ENCODE assay signal across 26 cellular contexts in the genomic region with DNA sequence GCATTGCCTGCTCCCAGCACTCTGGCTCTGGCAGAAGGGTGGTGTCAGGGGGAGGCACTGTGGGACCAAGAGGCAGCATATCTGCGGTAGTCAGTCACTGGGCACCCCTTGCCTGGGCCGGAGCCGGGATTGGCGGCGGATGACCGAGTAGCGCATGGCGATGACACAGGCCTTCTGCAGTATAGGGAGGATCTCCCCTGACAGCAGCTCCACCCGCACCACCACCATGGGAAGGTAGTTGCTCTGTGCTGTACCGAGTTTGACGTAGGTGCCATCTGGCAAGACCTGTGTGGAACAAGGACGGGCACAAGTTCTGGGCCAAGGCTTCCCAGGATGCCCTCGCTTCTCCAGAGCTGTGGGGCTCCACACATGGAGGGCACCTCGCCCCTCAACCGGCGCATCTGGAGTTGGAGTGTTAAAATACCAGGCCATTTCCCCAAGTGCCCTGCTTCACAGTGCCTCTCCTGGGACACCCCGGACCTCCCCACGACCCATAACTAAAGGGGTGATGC. TPM values are rescaled to one million over a fixed set of nuclear protein-coding genes. Genes with fewer than 3 reads are reported as not detected.
"Had no signal": no experiment of that assay in that cellular context is flagged by ENCODE, and none has a peak within 500 bp of the region (broad histone marks: within the 10 kb centered on the region; RNA-seq: fewer than 3 reads in every experiment).

No MANE protein-coding gene starts in this region.

- H3K9me3 Mint-ChIP-seq: activated CD4-positive, alpha-beta memory T cell treated with anti-CD3 and anti-CD28 coated beads for 36 hours; activated naive CD8-positive, alpha-beta T cell treated with anti-CD3 and anti-CD28 coated beads for 36 hours; effector memory CD8-positive, alpha-beta T cell; naive thymus-derived CD8-positive, alpha-beta T cell; stimulated activated naive CD8-positive, alpha-beta T cell treated with anti-CD3 and anti-CD28 coated beads, Interleukin-15, Interleukin-2, amounts not matched to agents 100 ng/mL and 50 ng/mL, for 24 hours had no signal

- H3K27ac Mint-ChIP-seq: activated CD4-positive, alpha-beta memory T cell treated with anti-CD3 and anti-CD28 coated beads for 36 hours; activated naive CD8-positive, alpha-beta T cell treated with anti-CD3 and anti-CD28 coated beads for 36 hours; effector memory CD8-positive, alpha-beta T cell; naive thymus-derived CD8-positive, alpha-beta T cell; stimulated activated naive CD8-positive, alpha-beta T cell treated with anti-CD3 and anti-CD28 coated beads, Interleukin-15, Interleukin-2, amounts not matched to agents 100 ng/mL and 50 ng/mL, for 24 hours had no signal

- H3K27me3 Mint-ChIP-seq: activated CD4-positive, alpha-beta memory T cell treated with anti-CD3 and anti-CD28 coated beads for 36 hours; activated naive CD8-positive, alpha-beta T cell treated with anti-CD3 and anti-CD28 coated beads for 36 hours; effector memory CD8-positive, alpha-beta T cell; stimulated activated naive CD8-positive, alpha-beta T cell treated with anti-CD3 and anti-CD28 coated beads, Interleukin-15, Interleukin-2, amounts not matched to agents 100 ng/mL and 50 ng/mL, for 24 hours had no signal

- H3K36me3 ChIP-seq: neutrophil, pancreas, upper lobe of right lung had no signal

- H3K4me3 Mint-ChIP-seq: activated CD4-positive, alpha-beta memory T cell treated with anti-CD3 and anti-CD28 coated beads for 36 hours; activated naive CD8-positive, alpha-beta T cell treated with anti-CD3 and anti-CD28 coated beads for 36 hours; effector memory CD8-positive, alpha-beta T cell; naive thymus-derived CD8-positive, alpha-beta T cell; stimulated activated naive CD8-positive, alpha-beta T cell treated with anti-CD3 and anti-CD28 coated beads, Interleukin-15, Interleukin-2, amounts not matched to agents 100 ng/mL and 50 ng/mL, for 24 hours had no signal

- H3K4me1 ChIP-seq: psoas muscle, upper lobe of right lung had no signal

- DNase-seq: activated CD4-positive, alpha-beta memory T cell treated with anti-CD3 and anti-CD28 coated beads for 36 hours; activated CD4-positive, alpha-beta T cell treated with anti-CD3 and anti-CD28 coated beads for 48 hours; activated naive CD4-positive, alpha-beta T cell treated with Interleukin-2 at 50 U/mL for 16 hours; activated naive CD8-positive, alpha-beta T cell treated with anti-CD3 and anti-CD28 coated beads for 36 hours; activated T-cell treated with anti-CD3 and anti-CD28 coated beads, Interleukin-2, amount 50 U/mL, for 48 hours; central memory CD4-positive, alpha-beta T cell; dorsolateral prefrontal cortex; effector memory CD8-positive, alpha-beta T cell; glutamatergic neuron; hippocampal formation; left cardiac atrium; lower lobe of right lung; naive thymus-derived CD8-positive, alpha-beta T cell; psoas muscle; right cardiac atrium; stimulated activated CD4-positive, alpha-beta T cell treated with anti-CD3 and anti-CD28 coated beads, Interleukin-1b, Interleukin-23, amount 100 ng/mL, for 48 hours; T-helper 9 cell; thyroid gland; upper lobe of right lung had no signal

- ATAC-seq: effector memory CD8-positive, alpha-beta T cell; lower lobe of right lung; naive thymus-derived CD8-positive, alpha-beta T cell; pancreas; psoas muscle; right cardiac atrium; upper lobe of right lung had no signal

- H3K9me3 ChIP-seq: esophagus muscularis mucosa, lower lobe of right lung, neutrophil, pancreas, psoas muscle, thyroid gland, upper lobe of right lung had no signal

- H3K36me3 Mint-ChIP-seq: activated CD4-positive, alpha-beta memory T cell treated with anti-CD3 and anti-CD28 coated beads for 36 hours; activated naive CD8-positive, alpha-beta T cell treated with anti-CD3 and anti-CD28 coated beads for 36 hours had no signal

- H3K27me3 ChIP-seq: dorsolateral prefrontal cortex, esophagus muscularis mucosa, neutrophil, pancreas, thyroid gland, upper lobe of right lung had no signal

- H3K4me3 ChIP-seq: dorsolateral prefrontal cortex, esophagus muscularis mucosa, lower lobe of right lung, pancreas, psoas muscle, skin epidermis, thyroid gland, upper lobe of right lung had no signal

- H3K27ac ChIP-seq: dorsolateral prefrontal cortex, esophagus muscularis mucosa, lower lobe of right lung, neutrophil, pancreas, psoas muscle, skin epidermis, upper lobe of right lung had no signal

RNA-seq across cellular contexts. Expression of a gene that starts 6.6 kb away (rescaled TPM):
- total RNA-seq: activated CD4-positive, alpha-beta memory T cell treated with anti-CD3 and anti-CD28 coated beads for 36 hours; activated naive CD8-positive, alpha-beta T cell treated with anti-CD3 and anti-CD28 coated beads for 36 hours; naive thymus-derived CD8-positive, alpha-beta T cell; T-helper 1 cell treated with Interleukin-12 subunit alpha and Interleukin-12 subunit beta and Interleukin-4 antibody, amounts not matched to agents 30 ng/mL and 1 ng/mL, for 36 hours had no signal
- polyA plus RNA-seq: naive thymus-derived CD8-positive, alpha-beta T cell had no signal

RNA-seq across cellular contexts. Expression of a gene that starts 46.8 kb away (rescaled TPM):
- total RNA-seq: activated CD4-positive, alpha-beta memory T cell treated with anti-CD3 and anti-CD28 coated beads for 36 hours; activated naive CD8-positive, alpha-beta T cell treated with anti-CD3 and anti-CD28 coated beads for 36 hours; astrocyte; naive thymus-derived CD8-positive, alpha-beta T cell; T-helper 1 cell treated with Interleukin-12 subunit alpha and Interleukin-12 subunit beta and Interleukin-4 antibody, amounts not matched to agents 30 ng/mL and 1 ng/mL, for 36 hours had no signal
- polyA plus RNA-seq: naive thymus-derived CD8-positive, alpha-beta T cell had no signal
